Comparison of ENCODE assay signal across 1 cellular context in genomic region chr1:3731951-3732746, GRCh38.
TF ChIP-seq lines count a peak whose summit lies in the region.

No MANE protein-coding gene starts in this region.

TF ChIP-seq in GM12878, 131 proteins besides CTCF, POLR2A, EP300 and RAD21:
- TF ChIP-seq POLR2AphosphoS5 (IDR thresholded peaks at IDR 0.05; ENCODE audit: low read length) (no peak), TAF1 (IDR thresholded peaks at IDR 0.05; ENCODE audit: borderline replicate concordance, low read depth, low read length) (no peak), NRF1 (conservative IDR thresholded peaks at IDR 0.05; ENCODE audit: low read depth, low read length) (no peak), IRF3 (IDR thresholded peaks at IDR 0.05) (no peak), POLR2AphosphoS2 (IDR thresholded peaks at IDR 0.05; ENCODE audit: low read depth, low read length) (no peak), FOS (IDR thresholded peaks at IDR 0.05; ENCODE audit: borderline replicate concordance, extremely low read depth, insufficient read length) (no peak), IKZF2 (IDR thresholded peaks at IDR 0.05) (no peak), CHD4 (IDR thresholded peaks at IDR 0.05) (no peak), ETV6 (conservative IDR thresholded peaks at IDR 0.05 in 1 of 2, IDR thresholded peaks at IDR 0.05 in 1 of 2; ENCODE audit: borderline replicate concordance in 1 of 2, low read depth in 1 of 2) (no peak), MTA3 (IDR thresholded peaks at IDR 0.05; ENCODE audit: borderline replicate concordance, low read length) (no peak), MEF2B (IDR thresholded peaks at IDR 0.05; ENCODE audit: partially characterized antibody, poor library complexity, severe bottlenecking) (no peak)
- TF ChIP-seq, protein P1, sequence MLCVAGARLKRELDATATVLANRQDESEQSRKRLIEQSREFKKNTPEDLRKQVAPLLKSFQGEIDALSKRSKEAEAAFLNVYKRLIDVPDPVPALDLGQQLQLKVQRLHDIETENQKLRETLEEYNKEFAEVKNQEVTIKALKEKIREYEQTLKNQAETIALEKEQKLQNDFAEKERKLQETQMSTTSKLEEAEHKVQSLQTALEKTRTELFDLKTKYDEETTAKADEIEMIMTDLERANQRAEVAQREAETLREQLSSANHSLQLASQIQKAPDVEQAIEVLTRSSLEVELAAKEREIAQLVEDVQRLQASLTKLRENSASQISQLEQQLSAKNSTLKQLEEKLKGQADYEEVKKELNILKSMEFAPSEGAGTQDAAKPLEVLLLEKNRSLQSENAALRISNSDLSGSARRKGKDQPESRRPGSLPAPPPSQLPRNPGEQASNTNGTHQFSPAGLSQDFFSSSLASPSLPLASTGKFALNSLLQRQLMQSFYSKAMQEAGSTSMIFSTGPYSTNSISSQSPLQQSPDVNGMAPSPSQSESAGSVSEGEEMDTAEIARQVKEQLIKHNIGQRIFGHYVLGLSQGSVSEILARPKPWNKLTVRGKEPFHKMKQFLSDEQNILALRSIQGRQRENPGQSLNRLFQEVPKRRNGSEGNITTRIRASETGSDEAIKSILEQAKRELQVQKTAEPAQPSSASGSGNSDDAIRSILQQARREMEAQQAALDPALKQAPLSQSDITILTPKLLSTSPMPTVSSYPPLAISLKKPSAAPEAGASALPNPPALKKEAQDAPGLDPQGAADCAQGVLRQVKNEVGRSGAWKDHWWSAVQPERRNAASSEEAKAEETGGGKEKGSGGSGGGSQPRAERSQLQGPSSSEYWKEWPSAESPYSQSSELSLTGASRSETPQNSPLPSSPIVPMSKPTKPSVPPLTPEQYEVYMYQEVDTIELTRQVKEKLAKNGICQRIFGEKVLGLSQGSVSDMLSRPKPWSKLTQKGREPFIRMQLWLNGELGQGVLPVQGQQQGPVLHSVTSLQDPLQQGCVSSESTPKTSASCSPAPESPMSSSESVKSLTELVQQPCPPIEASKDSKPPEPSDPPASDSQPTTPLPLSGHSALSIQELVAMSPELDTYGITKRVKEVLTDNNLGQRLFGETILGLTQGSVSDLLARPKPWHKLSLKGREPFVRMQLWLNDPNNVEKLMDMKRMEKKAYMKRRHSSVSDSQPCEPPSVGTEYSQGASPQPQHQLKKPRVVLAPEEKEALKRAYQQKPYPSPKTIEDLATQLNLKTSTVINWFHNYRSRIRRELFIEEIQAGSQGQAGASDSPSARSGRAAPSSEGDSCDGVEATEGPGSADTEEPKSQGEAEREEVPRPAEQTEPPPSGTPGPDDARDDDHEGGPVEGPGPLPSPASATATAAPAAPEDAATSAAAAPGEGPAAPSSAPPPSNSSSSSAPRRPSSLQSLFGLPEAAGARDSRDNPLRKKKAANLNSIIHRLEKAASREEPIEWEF (IDR thresholded peaks at IDR 0.05; ENCODE audit: insufficient replicate concordance, low read depth, low read length) = no peak
TF ChIP-seq in GM12878: peak in this region for 0.
